Comparison of ENCODE assay signal across 9 cellular contexts in genomic region chr10:125982256-125982948, GRCh38.
DNase-seq lines count a peak whose midpoint lies in the region; ATAC-seq, FAIRE-seq and TF ChIP-seq lines count a peak whose summit lies in the region.
"Had no signal": no experiment of that assay in that cellular context is flagged by ENCODE, and none has a peak within 500 bp of the region (broad histone marks: within the 10 kb centered on the region; RNA-seq: fewer than 3 reads in every experiment).

No MANE protein-coding gene starts in this region.

- ATAC-seq in GM19468 (IDR thresholded peaks at IDR 0.05; ENCODE audit: extremely low read depth, unreplicated experiment) = peak; percentile 60

- H3K4me3 ChIP-seq in kidney (ENCODE audit: low read length in 2 of 2) (no peak overlapping the region), stomach (no peak overlapping the region)
- H3K4me3 ChIP-seq: BLaER1 had no signal

- H3K9me3 ChIP-seq in kidney (ENCODE audit: control insufficient read depth in 1 of 2, low read length in 2 of 2) (no peaks in the 10 kb centered on the region), stomach (no peaks in the 10 kb centered on the region)
- H3K9me3 ChIP-seq: BLaER1 had no signal

- H3K27ac ChIP-seq in kidney (ENCODE audit: low read depth in 2 of 2, low read length in 2 of 2) (no peak overlapping the region), stomach (no peak overlapping the region)
- H3K27ac ChIP-seq: BLaER1 had no signal

- no peak for TF ChIP-seq POLR2A in stomach (IDR thresholded peaks at IDR 0.05)

- intact Hi-C loops in kidney (cut with DNase I) = loop anchor here (10.0 kb wide), 2 partner anchors 402 to 522 kb away; partner anchors contain the start of gene ADAM12
- intact Hi-C loops in stomach (cut with DNase I; ENCODE audit: low total_unique reads) = loop anchor here (10.0 kb wide), 3 partner anchors 402 to 762 kb away; partner anchors contain the start of gene ADAM12

- no peak overlapping the region for H3K9ac ChIP-seq in kidney (ENCODE audit: low read length in 2 of 2)
- H3K9ac ChIP-seq: BLaER1 had no signal

- H3K4me1 ChIP-seq in kidney (ENCODE audit: control insufficient read depth in 1 of 2, insufficient read depth in 1 of 2, low read depth in 1 of 2, low read length in 2 of 2) = no peaks in the 10 kb centered on the region
- peaks cover 0 to 4% (median 0%) of the 10 kb centered on the region in 4 donors for H3K4me1 ChIP-seq in stomach
- H3K4me1 ChIP-seq: BLaER1 had no signal

- FAIRE-seq in kidney (lab: Jason Lieb, UNC) = peak; percentile 61

- no peak for TF ChIP-seq EP300 in stomach (IDR thresholded peaks at IDR 0.05)

- peaks cover 0 to 3% (median 0%) of the 10 kb centered on the region in 3 donors for H3K27me3 ChIP-seq in stomach
- H3K27me3 ChIP-seq: BLaER1 had no signal

- DNase-seq in DMS79 treated with DMSO at 0.1 percent for 48 hours (lab: John Stamatoyannopoulos, UW) (peak; percentile 16), DMS79 (lab: John Stamatoyannopoulos, UW) (no peak), HK-2 (ENCODE audit: unreplicated experiment) (peak; percentile 45), OCI-M2 (lab: John Stamatoyannopoulos, UW; ENCODE audit: unreplicated experiment) (peak; percentile 41), cerebellum (ENCODE audit: low spot score) (peak; percentile 44), kidney (no peak), stomach (no peak)

- 7 to 14% (median 13%) methylated on average over 6 of the region's 6 CpGs for WGBS in stomach, 5 donors

- TF ChIP-seq CTCF in kidney (IDR thresholded peaks at IDR 0.05; ENCODE audit: borderline replicate concordance, extremely low read depth, insufficient read depth) (peak; percentile 83), stomach (IDR thresholded peaks at IDR 0.05) (peak in 4 of 7 experiments; percentile 27 to 69 (median 56))

- H3K36me3 ChIP-seq in kidney (ENCODE audit: control insufficient read depth in 1 of 2, insufficient read depth in 2 of 2, low read length in 2 of 2) (no peaks in the 10 kb centered on the region), stomach (no peaks in the 10 kb centered on the region)
- H3K36me3 ChIP-seq: BLaER1 had no signal

Comparison
In these comparisons a context has a peak if more than half of its experiments do, and no peak if none do; other contexts are left out.
1. DNase-seq: peak in DMS79 treated with DMSO at 0.1 percent for 48 hours (single experiment), HK-2 (single experiment), OCI-M2 (single experiment) and cerebellum (single experiment); none in DMS79 (single experiment), kidney (single experiment) and stomach (single experiment).